1 cellular context compared by ENCODE assay signal in the genomic region with DNA sequence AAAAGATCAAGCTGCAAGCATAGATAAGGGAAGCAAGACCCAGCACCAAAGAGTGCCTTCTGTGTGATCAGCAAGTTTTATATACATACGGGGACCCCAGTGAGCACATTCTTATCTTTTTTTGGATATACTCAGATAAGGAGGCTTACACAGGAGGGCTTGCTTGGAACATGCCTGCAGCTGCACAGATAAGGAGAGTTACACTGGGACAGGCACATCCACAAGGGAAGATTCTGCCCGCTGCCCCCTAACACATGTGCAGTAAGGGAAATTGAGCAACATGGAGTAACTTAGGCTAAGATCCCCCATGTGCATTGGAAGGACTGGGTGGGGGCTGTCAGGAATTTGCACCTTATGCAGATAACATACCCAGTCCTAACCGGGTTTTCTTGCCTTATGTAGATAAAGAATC.
TF ChIP-seq lines count a peak whose summit lies in the region.

No MANE protein-coding gene starts in this region.

TF ChIP-seq in K562, 482 proteins besides CTCF, POLR2A, EP300 and RAD21 (continued from another document and continues in another):
- TF ChIP-seq, protein P1, sequence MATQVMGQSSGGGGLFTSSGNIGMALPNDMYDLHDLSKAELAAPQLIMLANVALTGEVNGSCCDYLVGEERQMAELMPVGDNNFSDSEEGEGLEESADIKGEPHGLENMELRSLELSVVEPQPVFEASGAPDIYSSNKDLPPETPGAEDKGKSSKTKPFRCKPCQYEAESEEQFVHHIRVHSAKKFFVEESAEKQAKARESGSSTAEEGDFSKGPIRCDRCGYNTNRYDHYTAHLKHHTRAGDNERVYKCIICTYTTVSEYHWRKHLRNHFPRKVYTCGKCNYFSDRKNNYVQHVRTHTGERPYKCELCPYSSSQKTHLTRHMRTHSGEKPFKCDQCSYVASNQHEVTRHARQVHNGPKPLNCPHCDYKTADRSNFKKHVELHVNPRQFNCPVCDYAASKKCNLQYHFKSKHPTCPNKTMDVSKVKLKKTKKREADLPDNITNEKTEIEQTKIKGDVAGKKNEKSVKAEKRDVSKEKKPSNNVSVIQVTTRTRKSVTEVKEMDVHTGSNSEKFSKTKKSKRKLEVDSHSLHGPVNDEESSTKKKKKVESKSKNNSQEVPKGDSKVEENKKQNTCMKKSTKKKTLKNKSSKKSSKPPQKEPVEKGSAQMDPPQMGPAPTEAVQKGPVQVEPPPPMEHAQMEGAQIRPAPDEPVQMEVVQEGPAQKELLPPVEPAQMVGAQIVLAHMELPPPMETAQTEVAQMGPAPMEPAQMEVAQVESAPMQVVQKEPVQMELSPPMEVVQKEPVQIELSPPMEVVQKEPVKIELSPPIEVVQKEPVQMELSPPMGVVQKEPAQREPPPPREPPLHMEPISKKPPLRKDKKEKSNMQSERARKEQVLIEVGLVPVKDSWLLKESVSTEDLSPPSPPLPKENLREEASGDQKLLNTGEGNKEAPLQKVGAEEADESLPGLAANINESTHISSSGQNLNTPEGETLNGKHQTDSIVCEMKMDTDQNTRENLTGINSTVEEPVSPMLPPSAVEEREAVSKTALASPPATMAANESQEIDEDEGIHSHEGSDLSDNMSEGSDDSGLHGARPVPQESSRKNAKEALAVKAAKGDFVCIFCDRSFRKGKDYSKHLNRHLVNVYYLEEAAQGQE (CRISPR knock-in tag; IDR thresholded peaks at IDR 0.05; ENCODE audit: low read depth) = peak; percentile 70; the same call in 1 of the 2 replicates
- TF ChIP-seq, protein P2, sequence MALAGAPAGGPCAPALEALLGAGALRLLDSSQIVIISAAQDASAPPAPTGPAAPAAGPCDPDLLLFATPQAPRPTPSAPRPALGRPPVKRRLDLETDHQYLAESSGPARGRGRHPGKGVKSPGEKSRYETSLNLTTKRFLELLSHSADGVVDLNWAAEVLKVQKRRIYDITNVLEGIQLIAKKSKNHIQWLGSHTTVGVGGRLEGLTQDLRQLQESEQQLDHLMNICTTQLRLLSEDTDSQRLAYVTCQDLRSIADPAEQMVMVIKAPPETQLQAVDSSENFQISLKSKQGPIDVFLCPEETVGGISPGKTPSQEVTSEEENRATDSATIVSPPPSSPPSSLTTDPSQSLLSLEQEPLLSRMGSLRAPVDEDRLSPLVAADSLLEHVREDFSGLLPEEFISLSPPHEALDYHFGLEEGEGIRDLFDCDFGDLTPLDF (CRISPR knock-in tag; IDR thresholded peaks at IDR 0.05) = no peak
- TF ChIP-seq, protein P3, sequence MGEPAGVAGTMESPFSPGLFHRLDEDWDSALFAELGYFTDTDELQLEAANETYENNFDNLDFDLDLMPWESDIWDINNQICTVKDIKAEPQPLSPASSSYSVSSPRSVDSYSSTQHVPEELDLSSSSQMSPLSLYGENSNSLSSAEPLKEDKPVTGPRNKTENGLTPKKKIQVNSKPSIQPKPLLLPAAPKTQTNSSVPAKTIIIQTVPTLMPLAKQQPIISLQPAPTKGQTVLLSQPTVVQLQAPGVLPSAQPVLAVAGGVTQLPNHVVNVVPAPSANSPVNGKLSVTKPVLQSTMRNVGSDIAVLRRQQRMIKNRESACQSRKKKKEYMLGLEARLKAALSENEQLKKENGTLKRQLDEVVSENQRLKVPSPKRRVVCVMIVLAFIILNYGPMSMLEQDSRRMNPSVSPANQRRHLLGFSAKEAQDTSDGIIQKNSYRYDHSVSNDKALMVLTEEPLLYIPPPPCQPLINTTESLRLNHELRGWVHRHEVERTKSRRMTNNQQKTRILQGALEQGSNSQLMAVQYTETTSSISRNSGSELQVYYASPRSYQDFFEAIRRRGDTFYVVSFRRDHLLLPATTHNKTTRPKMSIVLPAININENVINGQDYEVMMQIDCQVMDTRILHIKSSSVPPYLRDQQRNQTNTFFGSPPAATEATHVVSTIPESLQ (CRISPR knock-in tag; IDR thresholded peaks at IDR 0.05) = 0 out of 2 replicates have a peak, but pooled peaks have one; percentile 48
- TF ChIP-seq KLF1 (tag; IDR thresholded peaks at IDR 0.05) (no peak), SP2 (IDR thresholded peaks at IDR 0.05; ENCODE audit: extremely low read depth, low read depth, low read length, poor library complexity, severe bottlenecking) (no peak), CEBPG (CRISPR knock-in tag; IDR thresholded peaks at IDR 0.05) (peak; percentile 33; the same call in 1 of the 2 replicates), CEBPG (tag; conservative IDR thresholded peaks at IDR 0.05 in 1 of 2, IDR thresholded peaks at IDR 0.05 in 1 of 2) (0 out of 4 replicates have a peak, but pooled peaks of 1 of the 2 experiments have one; percentile 26), ZNF583 (CRISPR knock-in tag; IDR thresholded peaks at IDR 0.05) (peak; percentile 99), FOSL1 (tag; conservative IDR thresholded peaks at IDR 0.05) (peak; percentile 76), ZSCAN32 (CRISPR knock-in tag; IDR thresholded peaks at IDR 0.05) (0 out of 2 replicates have a peak, but pooled peaks have one; percentile 21), ZNF77 (CRISPR knock-in tag; IDR thresholded peaks at IDR 0.05) (0 out of 2 replicates have a peak, but pooled peaks have one; percentile 65), ELF4 (CRISPR knock-in tag; IDR thresholded peaks at IDR 0.05) (peak; percentile 98), JUN (IDR thresholded peaks at IDR 0.05; ENCODE audit: borderline replicate concordance, low read depth, low read length) (peak; percentile 19; the same call in 1 of the 2 replicates), JUN (CRISPR knock-in tag; IDR thresholded peaks at IDR 0.05; ENCODE audit: borderline replicate concordance) (no peak), ZBED1 (IDR thresholded peaks at IDR 0.05) (no peak), TOE1 (IDR thresholded peaks at IDR 0.05; ENCODE audit: borderline replicate concordance) (no peak), TOE1 (CRISPR knock-in tag; IDR thresholded peaks at IDR 0.05; ENCODE audit: borderline replicate concordance, low read depth) (no peak), BRF1 (IDR thresholded peaks at IDR 0.05; ENCODE audit: borderline replicate concordance, extremely low read depth, insufficient read length) (no peak), ZNF75A (CRISPR knock-in tag; IDR thresholded peaks at IDR 0.05) (peak; percentile 86), HDGF (IDR thresholded peaks at IDR 0.05) (no peak), TCF3 (CRISPR knock-in tag; IDR thresholded peaks at IDR 0.05) (peak; percentile 93), ZC3H11A (IDR thresholded peaks at IDR 0.05; ENCODE audit: low read depth, low read length) (no peak), DMBX1 (CRISPR knock-in tag; IDR thresholded peaks at IDR 0.05; ENCODE audit: borderline replicate concordance) (peak; percentile 98), ZNF76 (CRISPR knock-in tag; IDR thresholded peaks at IDR 0.05; ENCODE audit: borderline replicate concordance) (peak; percentile 97; the same call in 1 of the 2 replicates), CBFB (CRISPR knock-in tag; IDR thresholded peaks at IDR 0.05) (no peak), ZNF830 (CRISPR knock-in tag; IDR thresholded peaks at IDR 0.05) (0 out of 2 replicates have a peak, but pooled peaks have one; percentile 24), PYGO2 (tag; IDR thresholded peaks at IDR 0.05) (peak; percentile 72; the same call in 1 of the 2 replicates), SRSF1 (IDR thresholded peaks at IDR 0.05; ENCODE audit: low read depth, low read length) (no peak), CTBP1 (IDR thresholded peaks at IDR 0.05; ENCODE audit: borderline replicate concordance) (peak; percentile 63; the same call in 1 of the 2 replicates), LEF1 (IDR thresholded peaks at IDR 0.05) (peak; percentile 76), CHCHD3 (CRISPR knock-in tag; IDR thresholded peaks at IDR 0.05) (no peak), NEUROD1 (IDR thresholded peaks at IDR 0.05; ENCODE audit: borderline replicate concordance, low read depth, low read length, partially characterized antibody) (no peak), PTRF (tag; IDR thresholded peaks at IDR 0.05) (peak; percentile 85), ZNF146 (CRISPR knock-in tag; IDR thresholded peaks at IDR 0.05; ENCODE audit: unreplicated experiment) (no peak), ZNF57 (CRISPR knock-in tag; IDR thresholded peaks at IDR 0.05) (no peak), TEAD4 (IDR thresholded peaks at IDR 0.05; ENCODE audit: low read length) (peak; percentile 96), TEAD4 (CRISPR knock-in tag; IDR thresholded peaks at IDR 0.05; ENCODE audit: borderline replicate concordance) (no peak)
- TF ChIP-seq, protein P4, sequence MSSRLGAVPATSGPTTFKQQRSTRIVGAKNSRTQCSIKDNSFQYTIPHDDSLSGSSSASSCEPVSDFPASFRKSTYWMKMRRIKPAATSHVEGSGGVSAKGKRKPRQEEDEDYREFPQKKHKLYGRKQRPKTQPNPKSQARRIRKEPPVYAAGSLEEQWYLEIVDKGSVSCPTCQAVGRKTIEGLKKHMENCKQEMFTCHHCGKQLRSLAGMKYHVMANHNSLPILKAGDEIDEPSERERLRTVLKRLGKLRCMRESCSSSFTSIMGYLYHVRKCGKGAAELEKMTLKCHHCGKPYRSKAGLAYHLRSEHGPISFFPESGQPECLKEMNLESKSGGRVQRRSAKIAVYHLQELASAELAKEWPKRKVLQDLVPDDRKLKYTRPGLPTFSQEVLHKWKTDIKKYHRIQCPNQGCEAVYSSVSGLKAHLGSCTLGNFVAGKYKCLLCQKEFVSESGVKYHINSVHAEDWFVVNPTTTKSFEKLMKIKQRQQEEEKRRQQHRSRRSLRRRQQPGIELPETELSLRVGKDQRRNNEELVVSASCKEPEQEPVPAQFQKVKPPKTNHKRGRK (tag; IDR thresholded peaks at IDR 0.05) = no peak
- TF ChIP-seq, protein P5, sequence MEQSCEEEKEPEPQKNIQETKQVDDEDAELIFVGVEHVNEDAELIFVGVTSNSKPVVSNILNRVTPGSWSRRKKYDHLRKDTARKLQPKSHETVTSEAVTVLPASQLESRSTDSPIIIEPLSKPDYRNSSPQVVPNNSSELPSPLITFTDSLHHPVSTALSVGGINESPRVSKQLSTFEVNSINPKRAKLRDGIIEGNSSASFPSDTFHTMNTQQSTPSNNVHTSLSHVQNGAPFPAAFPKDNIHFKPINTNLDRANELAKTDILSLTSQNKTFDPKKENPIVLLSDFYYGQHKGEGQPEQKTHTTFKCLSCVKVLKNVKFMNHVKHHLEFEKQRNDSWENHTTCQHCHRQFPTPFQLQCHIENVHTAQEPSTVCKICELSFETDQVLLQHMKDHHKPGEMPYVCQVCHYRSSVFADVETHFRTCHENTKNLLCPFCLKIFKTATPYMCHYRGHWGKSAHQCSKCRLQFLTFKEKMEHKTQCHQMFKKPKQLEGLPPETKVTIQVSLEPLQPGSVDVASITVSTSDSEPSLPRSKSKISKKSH (CRISPR knock-in tag; IDR thresholded peaks at IDR 0.05) = peak; percentile 81; the same call in 1 of the 2 replicates
- TF ChIP-seq, protein P6, sequence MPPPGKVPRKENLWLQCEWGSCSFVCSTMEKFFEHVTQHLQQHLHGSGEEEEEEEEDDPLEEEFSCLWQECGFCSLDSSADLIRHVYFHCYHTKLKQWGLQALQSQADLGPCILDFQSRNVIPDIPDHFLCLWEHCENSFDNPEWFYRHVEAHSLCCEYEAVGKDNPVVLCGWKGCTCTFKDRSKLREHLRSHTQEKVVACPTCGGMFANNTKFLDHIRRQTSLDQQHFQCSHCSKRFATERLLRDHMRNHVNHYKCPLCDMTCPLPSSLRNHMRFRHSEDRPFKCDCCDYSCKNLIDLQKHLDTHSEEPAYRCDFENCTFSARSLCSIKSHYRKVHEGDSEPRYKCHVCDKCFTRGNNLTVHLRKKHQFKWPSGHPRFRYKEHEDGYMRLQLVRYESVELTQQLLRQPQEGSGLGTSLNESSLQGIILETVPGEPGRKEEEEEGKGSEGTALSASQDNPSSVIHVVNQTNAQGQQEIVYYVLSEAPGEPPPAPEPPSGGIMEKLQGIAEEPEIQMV (tag; conservative IDR thresholded peaks at IDR 0.05; ENCODE audit: low read depth) = peak; percentile 89
- TF ChIP-seq, protein P7, sequence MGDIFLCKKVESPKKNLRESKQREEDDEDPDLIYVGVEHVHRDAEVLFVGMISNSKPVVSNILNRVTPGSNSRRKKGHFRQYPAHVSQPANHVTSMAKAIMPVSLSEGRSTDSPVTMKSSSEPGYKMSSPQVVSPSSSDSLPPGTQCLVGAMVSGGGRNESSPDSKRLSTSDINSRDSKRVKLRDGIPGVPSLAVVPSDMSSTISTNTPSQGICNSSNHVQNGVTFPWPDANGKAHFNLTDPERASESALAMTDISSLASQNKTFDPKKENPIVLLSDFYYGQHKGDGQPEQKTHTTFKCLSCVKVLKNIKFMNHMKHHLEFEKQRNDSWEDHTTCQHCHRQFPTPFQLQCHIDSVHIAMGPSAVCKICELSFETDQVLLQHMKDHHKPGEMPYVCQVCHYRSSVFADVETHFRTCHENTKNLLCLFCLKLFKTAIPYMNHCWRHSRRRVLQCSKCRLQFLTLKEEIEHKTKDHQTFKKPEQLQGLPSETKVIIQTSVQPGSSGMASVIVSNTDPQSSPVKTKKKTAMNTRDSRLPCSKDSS (IDR thresholded peaks at IDR 0.05; ENCODE audit: low read depth, partially characterized antibody) = no peak
- TF ChIP-seq, protein P8, sequence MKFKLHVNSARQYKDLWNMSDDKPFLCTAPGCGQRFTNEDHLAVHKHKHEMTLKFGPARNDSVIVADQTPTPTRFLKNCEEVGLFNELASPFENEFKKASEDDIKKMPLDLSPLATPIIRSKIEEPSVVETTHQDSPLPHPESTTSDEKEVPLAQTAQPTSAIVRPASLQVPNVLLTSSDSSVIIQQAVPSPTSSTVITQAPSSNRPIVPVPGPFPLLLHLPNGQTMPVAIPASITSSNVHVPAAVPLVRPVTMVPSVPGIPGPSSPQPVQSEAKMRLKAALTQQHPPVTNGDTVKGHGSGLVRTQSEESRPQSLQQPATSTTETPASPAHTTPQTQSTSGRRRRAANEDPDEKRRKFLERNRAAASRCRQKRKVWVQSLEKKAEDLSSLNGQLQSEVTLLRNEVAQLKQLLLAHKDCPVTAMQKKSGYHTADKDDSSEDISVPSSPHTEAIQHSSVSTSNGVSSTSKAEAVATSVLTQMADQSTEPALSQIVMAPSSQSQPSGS (CRISPR knock-in tag; IDR thresholded peaks at IDR 0.05) = no peak
- TF ChIP-seq, protein P9, sequence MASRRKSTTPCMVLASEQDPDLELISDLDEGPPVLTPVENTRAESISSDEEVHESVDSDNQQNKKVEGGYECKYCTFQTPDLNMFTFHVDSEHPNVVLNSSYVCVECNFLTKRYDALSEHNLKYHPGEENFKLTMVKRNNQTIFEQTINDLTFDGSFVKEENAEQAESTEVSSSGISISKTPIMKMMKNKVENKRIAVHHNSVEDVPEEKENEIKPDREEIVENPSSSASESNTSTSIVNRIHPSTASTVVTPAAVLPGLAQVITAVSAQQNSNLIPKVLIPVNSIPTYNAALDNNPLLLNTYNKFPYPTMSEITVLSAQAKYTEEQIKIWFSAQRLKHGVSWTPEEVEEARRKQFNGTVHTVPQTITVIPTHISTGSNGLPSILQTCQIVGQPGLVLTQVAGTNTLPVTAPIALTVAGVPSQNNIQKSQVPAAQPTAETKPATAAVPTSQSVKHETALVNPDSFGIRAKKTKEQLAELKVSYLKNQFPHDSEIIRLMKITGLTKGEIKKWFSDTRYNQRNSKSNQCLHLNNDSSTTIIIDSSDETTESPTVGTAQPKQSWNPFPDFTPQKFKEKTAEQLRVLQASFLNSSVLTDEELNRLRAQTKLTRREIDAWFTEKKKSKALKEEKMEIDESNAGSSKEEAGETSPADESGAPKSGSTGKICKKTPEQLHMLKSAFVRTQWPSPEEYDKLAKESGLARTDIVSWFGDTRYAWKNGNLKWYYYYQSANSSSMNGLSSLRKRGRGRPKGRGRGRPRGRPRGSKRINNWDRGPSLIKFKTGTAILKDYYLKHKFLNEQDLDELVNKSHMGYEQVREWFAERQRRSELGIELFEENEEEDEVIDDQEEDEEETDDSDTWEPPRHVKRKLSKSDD (conservative IDR thresholded peaks at IDR 0.05; ENCODE audit: low read length) = no peak
